In the genomic region with DNA sequence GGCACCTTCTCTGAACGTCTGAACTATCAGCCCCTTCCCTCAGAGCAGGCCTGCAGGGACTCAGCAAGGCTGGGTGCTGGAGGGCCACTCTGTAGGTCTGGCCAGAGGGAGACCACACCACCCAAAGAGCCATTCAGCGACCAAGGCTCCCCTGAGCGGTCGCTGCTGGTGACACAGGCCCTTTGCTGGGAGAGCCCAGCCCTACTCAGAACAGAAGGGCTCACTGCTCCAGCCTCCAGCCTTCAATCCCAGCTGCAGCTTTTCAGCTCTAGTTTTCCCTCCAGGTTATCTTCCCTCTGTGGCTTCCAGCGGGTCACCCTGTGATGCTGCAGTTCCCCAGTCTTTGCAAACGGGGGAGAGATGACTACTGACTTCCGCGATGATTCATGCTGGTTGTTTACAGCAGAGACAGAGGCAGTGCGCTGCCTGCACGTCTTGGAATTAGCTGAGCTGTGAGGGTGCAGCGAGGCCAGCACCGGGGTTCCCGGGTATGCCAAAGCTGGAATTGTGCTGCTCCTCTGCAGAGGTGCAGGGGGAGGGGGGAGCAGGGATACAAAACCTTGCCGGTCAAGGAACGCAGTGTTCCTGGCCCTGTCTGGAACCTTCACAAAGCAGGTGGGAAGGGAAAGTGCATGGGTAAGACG, we compare ENCODE assay signal across 8 cellular contexts.
DNase-seq lines count a peak whose midpoint lies in the region; ATAC-seq and TF ChIP-seq lines count a peak whose summit lies in the region.

No MANE protein-coding gene starts in this region.

- BruUV-seq in Panc1 (replicated peaks; lab: Mats Ljungman, UMichigan) = no TSS peak

- no peak for TF ChIP-seq CTCF in Panc1 (IDR thresholded peaks at IDR 0.05)

- peaks cover 12% of the 10 kb centered on the region; the same call in 1 of the 2 replicates for H3K4me1 ChIP-seq in Panc1 (ENCODE audit: control insufficient read depth, insufficient read depth, low read length)
- H3K4me1 ChIP-seq in iPS-18a (ENCODE audit: control insufficient read depth, low read depth, low read length) = peaks cover 10% of the 10 kb centered on the region
- peaks cover 48% of the 10 kb centered on the region for H3K4me1 ChIP-seq in skeletal muscle satellite cell (ENCODE audit: control insufficient read depth, insufficient read depth, low read length)

- DNase-seq in GM04503 (ENCODE audit: low read depth) (peak; percentile 41), Panc1 (ENCODE audit: low read depth, low spot score) (no peak), amniotic stem cell (lab: John Stamatoyannopoulos, UW) (peak; percentile 34), HuH-7 (ENCODE audit: low spot score) (no peak), NCI-H1694 (lab: John Stamatoyannopoulos, UW) (no peak), NCI-H1048 (lab: John Stamatoyannopoulos, UW) (no peak)

- H3K9ac ChIP-seq in iPS-18a (ENCODE audit: low read length) = no peak overlapping the region
- H3K9ac ChIP-seq in skeletal muscle satellite cell (ENCODE audit: low read depth, low read length) = no peak overlapping the region

- peak overlapping the region; percentile 75 for H3K4me2 ChIP-seq in skeletal muscle satellite cell (ENCODE audit: low read length)

- peak; percentile 93 for ATAC-seq in Panc1

- H3K4me3 ChIP-seq in Panc1 (ENCODE audit: low read depth in 2 of 2, low read length in 2 of 2) = peak overlapping the region in 1 of 2 experiments; percentile 21; a peak in 1 of 4 replicates
- H3K4me3 ChIP-seq in iPS-18a (ENCODE audit: low read length) = peak overlapping the region; percentile 28
- peak overlapping the region; percentile 40 for H3K4me3 ChIP-seq in skeletal muscle satellite cell (ENCODE audit: low read length)

- H3K27me3 ChIP-seq in Panc1 (ENCODE audit: control insufficient read depth, insufficient read depth, low read length) (no peaks in the 10 kb centered on the region), iPS-18a (ENCODE audit: control insufficient read depth, insufficient read depth, low read length) (peaks cover 7% of the 10 kb centered on the region), skeletal muscle satellite cell (ENCODE audit: control insufficient read depth, insufficient read depth, low read length) (peaks cover 18% of the 10 kb centered on the region)

- H3K9me3 ChIP-seq in Panc1 (ENCODE audit: control insufficient read depth, insufficient read depth, low read depth, low read length) (no peaks in the 10 kb centered on the region), iPS-18a (ENCODE audit: control insufficient read depth, low read depth, low read length) (no peaks in the 10 kb centered on the region), skeletal muscle satellite cell (replicated peaks; ENCODE audit: low read length) (no peaks in the 10 kb centered on the region)

- POLR2A ChIA-PET in Panc1 (lab: Charles Lee) = no interaction called here

- intact Hi-C loops in Panc1 (cut with micrococcal nuclease; ENCODE audit: unreplicated experiment) = no loop called here

- in situ Hi-C loops in Panc1 (cut with HindIII; ENCODE audit: low pct_unique_long_range_greater_than_20kb, low sequenced_read_pairs) = no loop called here

- CTCF ChIA-PET in Panc1 (lab: Charles Lee) = no interaction called here

- H3K27ac ChIP-seq in Panc1 (ENCODE audit: low read length) (peak overlapping the region; percentile 57), iPS-18a (ENCODE audit: low read length) (no peak overlapping the region)

- no peaks in the 10 kb centered on the region for H3K36me3 ChIP-seq in Panc1 (ENCODE audit: control insufficient read depth, insufficient read depth, low read length)
- no peaks in the 10 kb centered on the region for H3K36me3 ChIP-seq in iPS-18a (ENCODE audit: control insufficient read depth, low read depth, low read length)
- no peaks in the 10 kb centered on the region for H3K36me3 ChIP-seq in skeletal muscle satellite cell (ENCODE audit: insufficient read depth, low read length)

Comparison
In these comparisons a context has a peak if more than half of its experiments do, and no peak if none do; other contexts are left out.
1. DNase-seq: peak in GM04503 (single experiment) and amniotic stem cell (single experiment); none in Panc1 (single experiment), HuH-7 (single experiment), NCI-H1694 (single experiment) and NCI-H1048 (single experiment).